In genomic region chr2:132009874-132010521, GRCh38 we compare ENCODE assay signal across 11 cellular contexts.
DNase-seq lines count a peak whose midpoint lies in the region; ATAC-seq and TF ChIP-seq lines count a peak whose summit lies in the region.
"Had no signal": no experiment of that assay in that cellular context is flagged by ENCODE, and none has a peak within 500 bp of the region (broad histone marks: within the 10 kb centered on the region; RNA-seq: fewer than 3 reads in every experiment).

No MANE protein-coding gene starts in this region.

- no peaks in the 10 kb centered on the region for H3K27me3 ChIP-seq in muscle layer of duodenum (ENCODE audit: low read depth, low read length)

- TF ChIP-seq CTCF in AG04449 (IDR thresholded peaks at IDR 0.05; ENCODE audit: insufficient read depth, low read length, missing control alignments) = no peak
- no peak for TF ChIP-seq CTCF in cardiac fibroblast (IDR thresholded peaks at IDR 0.05; ENCODE audit: low read depth, low read length)

- no peak for DNase-seq in AG04449 (ENCODE audit: low read depth, low spot score)
- DNase-seq in HT1080 (ENCODE audit: low read depth) = peak; percentile 2
- DNase-seq in cardiac fibroblast (ENCODE audit: low read depth in 2 of 2) = peak; percentile 0 to 7
- DNase-seq in Kasumi-1 (lab: John Stamatoyannopoulos, UW) = no peak
- DNase-seq in ureter (ENCODE audit: low spot score) = no peak
- no peak for DNase-seq in OCI-M1 (lab: John Stamatoyannopoulos, UW)
- DNase-seq: activated gamma-delta T cell treated with Interleukin-2 at 50 U/mL for 16 hours, DMS153, T-cell had no signal

- peak overlapping the region; percentile 4 for H3K27ac ChIP-seq in muscle layer of duodenum (ENCODE audit: low read length)

- H3K4me3 ChIP-seq in AG04449 (ENCODE audit: low read depth, low read length) (peak overlapping the region; percentile 23), cardiac fibroblast (replicated peaks in 1 of 2; ENCODE audit: low read depth in 2 of 2, low read length in 2 of 2) (peak overlapping the region in 1 of 2 donors; percentile 34), muscle layer of duodenum (ENCODE audit: low read depth in 1 of 2, low read length in 2 of 2) (peak overlapping the region in 1 of 2 donors; percentile 59)

- POLR2A ChIA-PET in AG04449 (lab: Yijun Ruan, JAX) = no interaction called here

- no peaks in the 10 kb centered on the region for H3K36me3 ChIP-seq in muscle layer of duodenum (ENCODE audit: control insufficient read depth in 1 of 2, insufficient read depth in 2 of 2, low read length in 2 of 2)

- no peaks in the 10 kb centered on the region for H3K9me3 ChIP-seq in muscle layer of duodenum (ENCODE audit: control insufficient read depth in 1 of 2, low read length in 2 of 2)

- peaks cover 0 to 3% of the 10 kb centered on the region in 2 donors for H3K4me1 ChIP-seq in muscle layer of duodenum (ENCODE audit: control insufficient read depth in 1 of 2, insufficient read depth in 2 of 2, low read length in 2 of 2)

- CTCF ChIA-PET in AG04449 (lab: Yijun Ruan, JAX) = no interaction called here

- ATAC-seq in HG03432 (IDR thresholded peaks at IDR 0.05; ENCODE audit: unreplicated experiment) = no peak
- ATAC-seq: T-cell had no signal

Comparison
In these comparisons a context has a peak if more than half of its experiments do, and no peak if none do; other contexts are left out.
1. DNase-seq: peak in HT1080 (single experiment) and cardiac fibroblast (2 of 2); none in AG04449 (single experiment), Kasumi-1 (0 of 2), ureter (single experiment) and OCI-M1 (single experiment).